23 cellular contexts compared by ENCODE assay signal in the genomic region with DNA sequence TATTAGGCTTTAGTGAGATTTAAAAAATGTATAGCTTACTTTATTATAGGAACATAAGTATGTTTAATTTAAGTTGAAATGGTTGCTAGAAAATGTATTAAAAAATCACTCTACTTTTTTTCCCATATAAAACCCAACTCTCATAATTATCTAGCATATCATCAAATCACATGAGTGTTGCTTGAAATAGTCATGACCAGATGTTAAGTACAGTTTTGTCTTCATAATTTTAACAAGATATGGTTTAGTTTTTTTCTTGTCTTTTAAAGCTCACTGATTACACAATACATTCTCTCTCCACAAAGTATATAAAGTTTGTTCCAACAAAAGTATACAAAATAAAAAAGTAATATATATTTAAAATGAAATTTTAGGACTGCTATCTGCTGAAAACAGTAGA.
"Had no signal": no experiment of that assay in that cellular context is flagged by ENCODE, and none has a peak within 500 bp of the region (broad histone marks: within the 10 kb centered on the region; RNA-seq: fewer than 3 reads in every experiment).

No MANE protein-coding gene starts in this region.

- H3K27me3 ChIP-seq: esophagus muscularis mucosa, gastrocnemius medialis, neural progenitor cell, sigmoid colon, testis, tibial artery had no signal

- H3K4me2 ChIP-seq: neural progenitor cell had no signal

- H2AFZ ChIP-seq: neural progenitor cell had no signal

- H3K36me3 ChIP-seq: esophagus muscularis mucosa, gastrocnemius medialis, left ventricle myocardium inferior, lower lobe of right lung, neural progenitor cell, sigmoid colon, tibial artery had no signal

- H3K4me1 ChIP-seq: psoas muscle, testis had no signal

- H3K27ac ChIP-seq: coronary artery, esophagus muscularis mucosa, gastrocnemius medialis, left ventricle myocardium inferior, lower lobe of right lung, neural progenitor cell, psoas muscle, sigmoid colon, testis had no signal

- H3K4me3 ChIP-seq: coronary artery, esophagus muscularis mucosa, gastrocnemius medialis, left ventricle myocardium inferior, lower lobe of right lung, neural progenitor cell, psoas muscle, sigmoid colon, testis, tibial artery had no signal

- DNase-seq: dermis blood vessel endothelial cell; effector memory CD4-positive, alpha-beta T cell; foreskin fibroblast; gastrocnemius medialis; head of caudate nucleus; left cardiac atrium; left ventricle myocardium inferior; lower lobe of right lung; posterior cingulate gyrus; psoas muscle; right cardiac atrium; sigmoid colon; stimulated activated CD4-positive, alpha-beta T cell treated with anti-CD3 and anti-CD28 coated beads, Interleukin-2, amount 100 ng/mL, for 24 hours; stimulated activated CD4-positive, alpha-beta T cell treated with anti-CD3 and anti-CD28 coated beads, Interleukin-4, amount 100 ng/mL, for 24 hours; stimulated activated naive CD4-positive, alpha-beta T cell treated with Interleukin-2 at 50 U/mL for 16 hours; substantia nigra; testis; tibial artery had no signal

- FAIRE-seq: endothelial cell of umbilical vein had no signal

- H3K9me3 ChIP-seq: esophagus muscularis mucosa, gastrocnemius medialis, left ventricle myocardium inferior, lower lobe of right lung, psoas muscle, sigmoid colon, testis, tibial artery had no signal

- H3K9ac ChIP-seq: neural progenitor cell had no signal

- ATAC-seq: gastrocnemius medialis; left cardiac atrium; lower lobe of right lung; psoas muscle; right cardiac atrium; stimulated activated effector memory CD8-positive, alpha-beta T cell treated with anti-CD3 and anti-CD28 coated beads, Interleukin-12 subunit alpha, Interleukin-12 subunit beta, amount 100 ng/mL, for 72 hours had no signal
